Comparison of ENCODE assay signal across 24 cellular contexts in the genomic region with DNA sequence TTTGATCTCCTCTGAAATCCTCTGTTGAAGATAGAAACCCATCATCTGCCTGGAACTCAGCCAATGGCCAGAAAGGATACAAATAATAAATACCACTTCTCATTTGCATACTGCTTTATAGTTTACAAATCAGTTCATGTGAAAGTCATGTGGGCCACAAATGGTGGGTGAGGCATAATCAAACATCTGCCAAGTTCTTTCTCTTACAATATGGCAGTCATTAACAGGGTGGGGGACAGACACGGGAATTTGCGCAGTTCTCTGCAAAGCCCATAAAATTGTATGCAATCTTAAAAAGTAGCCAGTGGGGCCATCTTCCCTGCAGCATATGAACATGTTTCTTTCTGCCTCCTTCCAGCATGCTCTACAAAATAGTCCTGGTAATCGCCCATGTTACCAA. TPM values are rescaled to one million over a fixed set of nuclear protein-coding genes. Genes with fewer than 3 reads are reported as not detected.
DNase-seq lines count a peak whose midpoint lies in the region; ATAC-seq, FAIRE-seq and TF ChIP-seq lines count a peak whose summit lies in the region.
"Had no signal": no experiment of that assay in that cellular context is flagged by ENCODE, and none has a peak within 500 bp of the region (broad histone marks: within the 10 kb centered on the region; RNA-seq: fewer than 3 reads in every experiment).

No MANE protein-coding gene starts in this region.

- no peak overlapping the region for H2BK5ac ChIP-seq in H1 (ENCODE audit: low read depth, low read length)

- H4K20me1 ChIP-seq in GM23248 (ENCODE audit: insufficient read depth) (no peaks in the 10 kb centered on the region), H1 (replicated peaks in 1 of 2; ENCODE audit: control insufficient read depth in 1 of 2, insufficient read depth in 2 of 2, low read length in 2 of 2) (no peaks in the 10 kb centered on the region)

- no peak overlapping the region for H4K91ac ChIP-seq in H1 (replicated peaks; ENCODE audit: insufficient read length, low read length)

- H2AK5ac ChIP-seq in H1 (ENCODE audit: low read depth, low read length) = no peak overlapping the region

- H3K27me3 ChIP-seq in GM23248 (replicated peaks; ENCODE audit: insufficient read depth) (no peaks in the 10 kb centered on the region), H1 (replicated peaks in 1 of 4; ENCODE audit: control insufficient read depth in 3 of 4, extremely low read depth in 1 of 4, insufficient read depth in 3 of 4, low read length in 3 of 4) (no peaks in the 10 kb centered on the region), parathyroid adenoma (ENCODE audit: control insufficient read depth, insufficient read depth, low read length) (no peaks in the 10 kb centered on the region)
- H3K27me3 ChIP-seq: MG63 had no signal

- no peak overlapping the region for H2BK15ac ChIP-seq in H1 (ENCODE audit: low read length)

- H2BK20ac ChIP-seq in H1 (ENCODE audit: low read length) = no peak overlapping the region

- H3K56ac ChIP-seq in H1 (replicated peaks; ENCODE audit: insufficient read length, low read depth, low read length) = no peak overlapping the region

- H2BK120ac ChIP-seq in H1 (replicated peaks; ENCODE audit: low read depth, low read length) = no peak overlapping the region

- no peak overlapping the region for H3K14ac ChIP-seq in H1 (ENCODE audit: insufficient read length)

- peaks cover 4% of the 10 kb centered on the region for H3K9me3 Mint-ChIP-seq in glutamatergic neuron (ENCODE audit: unreplicated experiment)
- no peaks in the 10 kb centered on the region for H3K9me3 Mint-ChIP-seq in stimulated activated naive B cell treated with anti-CD40 and anti-IgM and Interleukin-4, amounts not matched to agents 10 μg/mL and 1 μg/mL and 100 μg/mL, for 72 hours
- H3K9me3 Mint-ChIP-seq: CD14-positive monocyte had no signal

- H3K4ac ChIP-seq in H1 (replicated peaks; ENCODE audit: insufficient read length, low read depth, low read length) = no peak overlapping the region

- H3K4me2 ChIP-seq in GM23248 (ENCODE audit: unreplicated experiment) (no peak overlapping the region), H1 (ENCODE audit: insufficient read depth in 1 of 2, low read depth in 2 of 2, low read length in 2 of 2) (no peak overlapping the region), parathyroid adenoma (ENCODE audit: low read length) (no peak overlapping the region)

- no peaks in the 10 kb centered on the region for H3K23me2 ChIP-seq in H1 (ENCODE audit: low read depth, low read length)

- H3K9me2 ChIP-seq in GM23248 (ENCODE audit: insufficient read depth) = no peaks in the 10 kb centered on the region

- H3K27ac Mint-ChIP-seq in glutamatergic neuron (ENCODE audit: unreplicated experiment) = peak overlapping the region; percentile 92
- H3K27ac Mint-ChIP-seq in stimulated activated naive B cell treated with anti-CD40 and anti-IgM and Interleukin-4, amounts not matched to agents 10 μg/mL and 1 μg/mL and 100 μg/mL, for 72 hours = no peak overlapping the region
- H3K27ac Mint-ChIP-seq: B cell, CD14-positive monocyte had no signal

- no peak for FAIRE-seq in H1 (lab: Jason Lieb, UNC)
- FAIRE-seq: A204.1 had no signal

- TF ChIP-seq EP300 in H1 (IDR thresholded peaks at IDR 0.05; ENCODE audit: borderline replicate concordance in 1 of 2, low read depth in 2 of 2, low read length in 2 of 2) = no peak

- H3K79me1 ChIP-seq in H1 (ENCODE audit: low read depth, low read length) = no peaks in the 10 kb centered on the region

- peaks cover 27% of the 10 kb centered on the region for H3F3A ChIP-seq in GM23248 (ENCODE audit: insufficient read depth)

- H3K4me3 ChIP-seq in GM23248 (no peak overlapping the region), H1 (ENCODE audit: extremely low read depth in 1 of 4, insufficient read depth in 2 of 4, low read depth in 3 of 4, low read length in 4 of 4) (no peak overlapping the region), parathyroid adenoma (ENCODE audit: low read depth, low read length) (no peak overlapping the region)
- H3K4me3 ChIP-seq: MG63, SK-N-MC had no signal

- CTCF ChIA-PET in H1 (lab: Charles Lee; ENCODE audit: partially characterized antibody) = interaction anchor here (1.0 to 1.4 kb wide), 2 partner anchors 14 to 53 kb away, joined by 3 to 4 read pairs; no protein-coding TSS in a partner anchor

- H3K18ac ChIP-seq in H1 (ENCODE audit: extremely low read depth, low read length) = no peak overlapping the region

- DNase-seq in GM23248 (no peak), H1 (ENCODE audit: low read depth in 1 of 2, low spot score in 2 of 2) (no peak), glutamatergic neuron (no peak), NCI-H774 (lab: John Stamatoyannopoulos, UW) (no peak), GDM1 (lab: John Stamatoyannopoulos, UW) (no peak)
- no peak for DNase-seq in stimulated activated naive B cell treated with anti-CD40 and anti-IgM and Interleukin-4, amounts not matched to agents 10 μg/mL and 1 μg/mL and 100 μg/mL, for 72 hours
- DNase-seq: EL; HCEC 1CT; Kasumi-1; MG63; NCI-H1092 treated with DMSO at 0.1 percent for 48 hours; NCI-H1436 treated with DMSO at 0.1 percent for 48 hours; NCI-H1930; NCI-H510A; NCI-H748 treated with DMSO at 0.1 percent for 48 hours; NK-92 treated with Interleukin-12 subunit alpha and Interleukin-12 subunit beta, amount 100 ng/mL, for 24 hours; SHP77 treated with DMSO at 0.1 percent for 48 hours had no signal

- ATAC-seq in GM19397 (IDR thresholded peaks at IDR 0.05; ENCODE audit: unreplicated experiment) = no peak
- ATAC-seq in stimulated activated naive B cell treated with anti-CD40 and anti-IgM and Interleukin-4, amounts not matched to agents 10 μg/mL and 1 μg/mL and 100 μg/mL, for 72 hours (replicated peaks) = no peak

- H3K23ac ChIP-seq in H1 (ENCODE audit: insufficient read length) = no peak overlapping the region

- no peak for TF ChIP-seq CTCF in H1 (IDR thresholded peaks at IDR 0.05; ENCODE audit: control extremely low read depth in 1 of 3, insufficient read depth in 1 of 3, low read depth in 1 of 3, low read length in 3 of 3)
- TF ChIP-seq CTCF in glutamatergic neuron (IDR thresholded peaks at IDR 0.05; ENCODE audit: partially characterized antibody, unreplicated experiment) = no peak
- no peak for TF ChIP-seq CTCF in parathyroid adenoma (IDR thresholded peaks at IDR 0.05)

- no peak overlapping the region for H4K8ac ChIP-seq in H1 (ENCODE audit: extremely low read depth, insufficient read depth, low read length)

- H3K9ac ChIP-seq in GM23248 (no peak overlapping the region), H1 (replicated peaks in 1 of 4; ENCODE audit: extremely low read depth in 1 of 4, low read depth in 3 of 4, low read length in 3 of 4) (no peak overlapping the region), parathyroid adenoma (no peak overlapping the region)

- WGBS in GM23248 (ENCODE audit: low coverage in 1 of 2, low lambda C conversion rate in 2 of 2, missing lambda C conversion rate in 2 of 2), 2 experiments = 44 to 50% methylated on average over 3 of the region's 3 CpGs
- 87% methylated on average over 3 of the region's 3 CpGs; no CpG with 5 or more reads in 1 of the 2 experiments for WGBS in H1 (ENCODE audit: extremely low coverage in 1 of 2, insufficient coverage in 1 of 2, insufficient read length in 1 of 2, insufficient replicate concordance in 2 of 2, low coverage in 1 of 2, low lambda C conversion rate in 2 of 2, missing lambda C conversion rate in 1 of 2), 2 experiments

- no peak overlapping the region for H3K27ac ChIP-seq in GM23248
- no peak overlapping the region for H3K27ac ChIP-seq in H1 (ENCODE audit: low read depth, low read length)
- H3K27ac ChIP-seq in parathyroid adenoma = no peak overlapping the region
- H3K27ac ChIP-seq: RWPE1, SK-N-MC had no signal

- H2AFZ ChIP-seq in GM23248 (0 out of 2 replicates have a peak overlapping the region, but pooled peaks have one; percentile 25), H1 (ENCODE audit: low read length) (0 out of 2 replicates have a peak overlapping the region, but pooled peaks have one; percentile 3), parathyroid adenoma (peak overlapping the region; percentile 9)

- peaks cover 36% of the 10 kb centered on the region for H3K4me1 Mint-ChIP-seq in glutamatergic neuron (ENCODE audit: low read depth, unreplicated experiment)
- peaks cover under 1 to 2% of the 10 kb centered on the region in 2 donors for H3K4me1 Mint-ChIP-seq in stimulated activated naive B cell treated with anti-CD40 and anti-IgM and Interleukin-4, amounts not matched to agents 10 μg/mL and 1 μg/mL and 100 μg/mL, for 72 hours
- H3K4me1 Mint-ChIP-seq: B cell had no signal

- H3K36me3 ChIP-seq in GM23248 (ENCODE audit: low read depth) (no peaks in the 10 kb centered on the region), H1 (ENCODE audit: control insufficient read depth in 2 of 4, insufficient read depth in 4 of 4, low read length in 3 of 4) (no peaks in the 10 kb centered on the region), parathyroid adenoma (ENCODE audit: control insufficient read depth, insufficient read depth, low read length) (no peaks in the 10 kb centered on the region)
- H3K36me3 ChIP-seq: MG63 had no signal

- POLR2A ChIA-PET in H1 (lab: Charles Lee; ENCODE audit: partially characterized antibody) = interaction anchor here (1.3 kb wide), 1 partner anchor 8 kb away, joined by 3 read pairs; no protein-coding TSS in a partner anchor

- in situ Hi-C loops in GM23248 (cut with MboI) = no loop called here

- no peak overlapping the region for H3K4me3 Mint-ChIP-seq in glutamatergic neuron (ENCODE audit: unreplicated experiment)
- no peak overlapping the region for H3K4me3 Mint-ChIP-seq in stimulated activated naive B cell treated with anti-CD40 and anti-IgM and Interleukin-4, amounts not matched to agents 10 μg/mL and 1 μg/mL and 100 μg/mL, for 72 hours
- H3K4me3 Mint-ChIP-seq: B cell, CD14-positive monocyte had no signal

- TF ChIP-seq RAD21 in H1 (IDR thresholded peaks at IDR 0.05 in 1 of 2, conservative IDR thresholded peaks at IDR 0.05 in 1 of 2; ENCODE audit: low read depth in 2 of 2, low read length in 2 of 2) = no peak

- no peaks in the 10 kb centered on the region for H3K79me2 ChIP-seq in GM23248 (ENCODE audit: insufficient read depth)
- H3K79me2 ChIP-seq in H1 (ENCODE audit: control insufficient read depth in 1 of 2, insufficient read depth in 2 of 2, low read length in 2 of 2) = no peaks in the 10 kb centered on the region
- H3K79me2 ChIP-seq in parathyroid adenoma = no peaks in the 10 kb centered on the region

- no peak overlapping the region for H4K5ac ChIP-seq in H1 (ENCODE audit: insufficient read length, low read depth, low read length)

- H3K27me3 Mint-ChIP-seq in glutamatergic neuron (ENCODE audit: unreplicated experiment) = peaks cover 8% of the 10 kb centered on the region
- H3K27me3 Mint-ChIP-seq in stimulated activated naive B cell treated with anti-CD40 and anti-IgM and Interleukin-4, amounts not matched to agents 10 μg/mL and 1 μg/mL and 100 μg/mL, for 72 hours = peaks cover 26 to 28% of the 10 kb centered on the region in 2 donors

- H3K36me3 Mint-ChIP-seq in glutamatergic neuron (ENCODE audit: unreplicated experiment) = no peaks in the 10 kb centered on the region
- H3K36me3 Mint-ChIP-seq in stimulated activated naive B cell treated with anti-CD40 and anti-IgM and Interleukin-4, amounts not matched to agents 10 μg/mL and 1 μg/mL and 100 μg/mL, for 72 hours = no peaks in the 10 kb centered on the region
- H3K36me3 Mint-ChIP-seq: CD14-positive monocyte had no signal

- no peaks in the 10 kb centered on the region for H3K9me3 ChIP-seq in GM23248 (ENCODE audit: low read depth)
- no peaks in the 10 kb centered on the region for H3K9me3 ChIP-seq in H1 (ENCODE audit: insufficient read depth in 2 of 2, low read depth in 1 of 2, low read length in 1 of 2)
- no peaks in the 10 kb centered on the region for H3K9me3 ChIP-seq in parathyroid adenoma (ENCODE audit: control insufficient read depth, low read length)
- H3K9me3 ChIP-seq: MG63 had no signal

- no peak for TF ChIP-seq POLR2A in H1 (IDR thresholded peaks at IDR 0.05; ENCODE audit: control extremely low read depth in 1 of 2, low read depth in 2 of 2, low read length in 2 of 2)

- H3K4me1 ChIP-seq in GM23248 (ENCODE audit: insufficient read depth) (peaks cover 38% of the 10 kb centered on the region), H1 (replicated peaks in 1 of 4; ENCODE audit: control insufficient read depth in 3 of 4, insufficient read depth in 4 of 4, low read length in 3 of 4) (peaks cover 0 to 6% (median 0%) of the 10 kb centered on the region in 4 experiments; a peak in 2 of 7 replicates), parathyroid adenoma (peaks cover 18% of the 10 kb centered on the region)

- no peak overlapping the region for H2BK12ac ChIP-seq in H1 (ENCODE audit: low read depth, low read length)

RNA-seq across cellular contexts. Expression of gene NUFIP1, which starts 59.6 kb away (rescaled TPM):
- 1.0 and 1.3 TPM in 2 replicates for total RNA-seq in GM23248 (2014; rRNA removed; shearing (Covaris generic))
- polyA plus RNA-seq in GM23248 (2016; fragmentation: Nextera tagmentation; extraction: Ambion mirVana) (5.5 TPM in 2 replicates), H1 (2011; rRNA removed) (4.6 and 5.3 TPM in 2 replicates)
- 16.6 and 17.0 TPM in 2 replicates for total RNA-seq in H1 (2021; fragmentation: NEBNext Ultra II Directional; extraction: Animal tissue kit (Norgen Biotek cat#: 25700))
- polyA plus RNA-seq in H1 (2011; cell fraction: cytosol; rRNA removed) = 5.9 TPM
- polyA plus RNA-seq in H1 (2011; cell fraction: nucleus; rRNA removed) = 4.4 TPM
- polyA plus RNA-seq in H1 (2012, experiment 1 of 2) = 9.0 to 13.2 TPM (median 9.5 TPM) in 4 replicates
- polyA plus RNA-seq in H1 (2012, experiment 2 of 2) = 1.8 TPM
- 14.3 TPM for polyA plus RNA-seq in H1 (2013, experiment 1 of 2)
- 14.5 TPM for polyA plus RNA-seq in H1 (2013, experiment 2 of 2)
- polyA minus RNA-seq in H1 (2011; rRNA and poly(A)+ RNA removed) = 2.8 and 3.6 TPM in 2 replicates
- 4.8 TPM for polyA minus RNA-seq in H1 (2011; cell fraction: cytosol; rRNA and poly(A)+ RNA removed)
- polyA minus RNA-seq in H1 (2011; cell fraction: nucleus; rRNA and poly(A)+ RNA removed) = 6.4 TPM
- 5.7 TPM for total RNA-seq in glutamatergic neuron (ENCODE audit: unreplicated experiment)

RNA-seq across cellular contexts. Expression of gene GPALPP1, which starts 59.6 kb away (rescaled TPM):
- total RNA-seq in GM23248 (2014; rRNA removed; shearing (Covaris generic)) = 22.8 and 29.2 TPM in 2 replicates
- polyA plus RNA-seq in GM23248 (2016; fragmentation: Nextera tagmentation; extraction: Ambion mirVana) (18.5 and 21.2 TPM in 2 replicates), H1 (2011; rRNA removed) (8.5 and 11.0 TPM in 2 replicates)
- 26.1 and 30.2 TPM in 2 replicates for total RNA-seq in H1 (2021; fragmentation: NEBNext Ultra II Directional; extraction: Animal tissue kit (Norgen Biotek cat#: 25700))
- polyA plus RNA-seq in H1 (2011; cell fraction: cytosol; rRNA removed) = 14.3 TPM
- 20.5 TPM for polyA plus RNA-seq in H1 (2011; cell fraction: nucleus; rRNA removed)
- polyA plus RNA-seq in H1 (2012, experiment 1 of 2) = 14.7 to 23.0 TPM (median 16.8 TPM) in 4 replicates
- 6.3 TPM for polyA plus RNA-seq in H1 (2012, experiment 2 of 2)
- 31.0 TPM for polyA plus RNA-seq in H1 (2013, experiment 1 of 2)
- polyA plus RNA-seq in H1 (2013, experiment 2 of 2) = 27.9 TPM
- polyA minus RNA-seq in H1 (2011; rRNA and poly(A)+ RNA removed) = 13.7 TPM in 2 replicates
- 19.8 TPM for polyA minus RNA-seq in H1 (2011; cell fraction: cytosol; rRNA and poly(A)+ RNA removed)
- 49.9 TPM for polyA minus RNA-seq in H1 (2011; cell fraction: nucleus; rRNA and poly(A)+ RNA removed)
- total RNA-seq in glutamatergic neuron (ENCODE audit: unreplicated experiment) = 27.7 TPM
